Comparison of ENCODE assay signal across 8 cellular contexts in genomic region chr3:143120716-143121239, GRCh38. TPM values are rescaled to one million over a fixed set of nuclear protein-coding genes. Genes with fewer than 3 reads are reported as not detected.
DNase-seq lines count a peak whose midpoint lies in the region; ATAC-seq and TF ChIP-seq lines count a peak whose summit lies in the region.

No MANE protein-coding gene starts in this region.

- WGBS in gastroesophageal sphincter (ENCODE audit: low coverage in 1 of 2), 2 donors, result no CpG with 5 or more reads among the region's 60 CpGs

- peaks cover 0 to 20% (median 11%) of the 10 kb centered on the region in 3 donors for H3K4me1 ChIP-seq in gastroesophageal sphincter

- no peaks in the 10 kb centered on the region for H3K9me3 Mint-ChIP-seq in activated T-cell treated with anti-CD3 and anti-CD28 coated beads, Interleukin-2, amount 50 U/mL, for 72 hours
- no peaks in the 10 kb centered on the region for H3K9me3 Mint-ChIP-seq in progenitor cell of endocrine pancreas (ENCODE audit: low read depth)

- H3K9me3 ChIP-seq in gastroesophageal sphincter, result no peaks in the 10 kb centered on the region

- H3K4me1 Mint-ChIP-seq in activated T-cell treated with anti-CD3 and anti-CD28 coated beads, Interleukin-2, amount 50 U/mL, for 72 hours (ENCODE audit: low read depth), result peaks cover 43% of the 10 kb centered on the region
- peaks cover 22% of the 10 kb centered on the region for H3K4me1 Mint-ChIP-seq in progenitor cell of endocrine pancreas (ENCODE audit: low read depth)

- no peak for TF ChIP-seq EP300 in gastroesophageal sphincter (IDR thresholded peaks at IDR 0.05)

- H3K36me3 ChIP-seq in gastroesophageal sphincter, result no peaks in the 10 kb centered on the region

- peak overlapping the region; percentile 67 to 69 for H3K4me3 Mint-ChIP-seq in activated T-cell treated with anti-CD3 and anti-CD28 coated beads, Interleukin-2, amount 50 U/mL, for 72 hours
- H3K4me3 Mint-ChIP-seq in progenitor cell of endocrine pancreas (ENCODE audit: low read depth), result no peak overlapping the region

- H3K27ac ChIP-seq in gastroesophageal sphincter, result peak overlapping the region in 2 of 4 donors; percentile 81 to 85

- peaks cover 6% of the 10 kb centered on the region for H3K27me3 Mint-ChIP-seq in activated T-cell treated with anti-CD3 and anti-CD28 coated beads, Interleukin-2, amount 50 U/mL, for 72 hours (ENCODE audit: low read depth)
- H3K27me3 Mint-ChIP-seq in progenitor cell of endocrine pancreas, result peaks cover 35% of the 10 kb centered on the region

- no peak overlapping the region for H3K27ac Mint-ChIP-seq in activated T-cell treated with anti-CD3 and anti-CD28 coated beads, Interleukin-2, amount 50 U/mL, for 72 hours
- no peak overlapping the region for H3K27ac Mint-ChIP-seq in progenitor cell of endocrine pancreas

- peak overlapping the region; percentile 48 to 73 for H3K4me3 ChIP-seq in gastroesophageal sphincter

- TF ChIP-seq POLR2A in gastroesophageal sphincter (IDR thresholded peaks at IDR 0.05), result no peak

- H3K36me3 Mint-ChIP-seq in activated T-cell treated with anti-CD3 and anti-CD28 coated beads, Interleukin-2, amount 50 U/mL, for 72 hours (ENCODE audit: insufficient read depth in 2 of 2), result no peaks in the 10 kb centered on the region
- H3K36me3 Mint-ChIP-seq in progenitor cell of endocrine pancreas (ENCODE audit: insufficient read depth), result peaks cover 3% of the 10 kb centered on the region

- peak; percentile 21 for DNase-seq in DMS 273 treated with DMSO at 0.1 percent for 48 hours (lab: John Stamatoyannopoulos, UW)
- peak; percentile 18 to 21 for DNase-seq in Kasumi-1 (lab: John Stamatoyannopoulos, UW)
- peak; percentile 55 to 63 for DNase-seq in activated T-cell treated with anti-CD3 and anti-CD28 coated beads, Interleukin-2, amount 50 U/mL, for 72 hours
- DNase-seq in progenitor cell of endocrine pancreas (ENCODE audit: low spot score, unreplicated experiment), result peak; percentile 28
- DNase-seq in cerebellar nuclear complex (lab: John Stamatoyannopoulos, UW), result no peak
- DNase-seq in GF-D8 (lab: John Stamatoyannopoulos, UW), result no peak

- ATAC-seq in GM21390 (IDR thresholded peaks at IDR 0.05; ENCODE audit: unreplicated experiment) (peak; percentile 32), gastroesophageal sphincter (peak; percentile 33)
- ATAC-seq in activated T-cell treated with anti-CD3 and anti-CD28 coated beads, Interleukin-2, amount 50 U/mL, for 72 hours (replicated peaks in 1 of 2), result peak; percentile 47 to 56

- H3K27me3 ChIP-seq in gastroesophageal sphincter, result peaks cover 31% of the 10 kb centered on the region

- no peak for TF ChIP-seq CTCF in gastroesophageal sphincter (IDR thresholded peaks at IDR 0.05)
- peak; percentile 23 for TF ChIP-seq CTCF in progenitor cell of endocrine pancreas (IDR thresholded peaks at IDR 0.05; ENCODE audit: unreplicated experiment)

RNA-seq across cellular contexts. Expression of gene CHST2, which starts 1.2 kb away (rescaled TPM):
- total RNA-seq in activated T-cell treated with anti-CD3 and anti-CD28 coated beads, Interleukin-2, amount 50 U/mL, for 72 hours, result 1 to 10 TPM; 5.3 to 5.6 TPM
- total RNA-seq in gastroesophageal sphincter (1 to 10 TPM; 1.6 to 9.8 (median 5.1) TPM), progenitor cell of endocrine pancreas (10.8 and 13.2 TPM in 2 replicates)

Comparison
In these comparisons a context has a peak if more than half of its experiments do, and no peak if none do; other contexts are left out.
1. DNase-seq: peak in DMS 273 treated with DMSO at 0.1 percent for 48 hours (single experiment), Kasumi-1 (2 of 2), activated T-cell treated with anti-CD3 and anti-CD28 coated beads, Interleukin-2, amount 50 U/mL, for 72 hours (2 of 2) and progenitor cell of endocrine pancreas (single experiment); none in cerebellar nuclear complex (0 of 2) and GF-D8 (single experiment).
2. Peak in every context shown above with its lines, with median percentiles within 50 percentile points of each other: ATAC-seq.